8 cellular contexts compared by ENCODE assay signal in genomic region chr11:12007769-12008737, GRCh38. TPM values are rescaled to one million over a fixed set of nuclear protein-coding genes. Genes with fewer than 3 reads are reported as not detected.
A peak's percentile ranks its signal among the peaks of the same experiment; 100 is the strongest.
DNase-seq lines count a peak whose midpoint lies in the region; ATAC-seq, FAIRE-seq and TF ChIP-seq lines count a peak whose summit lies in the region.

Gene DKK3, minus strand, starts transcription at chr11:12008626. Its CDS starts 44 bp downstream, at chr11:12008582.

- peaks cover 8% of the 10 kb centered on the region for H3K4me1 ChIP-seq in CD4-positive, alpha-beta memory T cell (ENCODE audit: insufficient read depth, low read length)
- H3K4me1 ChIP-seq in PC-9 (replicated peaks; ENCODE audit: insufficient read depth) (no peaks in the 10 kb centered on the region), endothelial cell of umbilical vein (ENCODE audit: control insufficient read depth, extremely low read depth, insufficient read depth, low read length) (peaks cover 37% of the 10 kb centered on the region), thyroid gland (peaks cover 6 to 8% of the 10 kb centered on the region in 2 donors)

- H3K27me3 ChIP-seq in CD4-positive, alpha-beta memory T cell (ENCODE audit: insufficient read depth, low read length) = peaks cover 44% of the 10 kb centered on the region
- H3K27me3 ChIP-seq in PC-9 (ENCODE audit: insufficient read depth, low read depth) (0 out of 2 replicates have a peak, but pooled peaks cover 9% of the 10 kb centered on the region), endothelial cell of umbilical vein (ENCODE audit: control insufficient read depth in 2 of 2, insufficient read depth in 2 of 2, low read length in 2 of 2) (peaks cover 0 to 2% of the 10 kb centered on the region in 2 experiments), thyroid gland (no peaks in the 10 kb centered on the region)

- ATAC-seq in GM19328 (IDR thresholded peaks at IDR 0.05; ENCODE audit: unreplicated experiment) = no peak

- intact Hi-C loops in CD4-positive, alpha-beta memory T cell (cut with micrococcal nuclease) = no loop called here
- intact Hi-C loops in PC-9 (cut with micrococcal nuclease; ENCODE audit: unreplicated experiment) (no loop called here), endothelial cell of umbilical vein (cut with micrococcal nuclease) (loop anchor here (2.0 kb wide), 1 partner anchor 31 kb away; no protein-coding TSS in a partner anchor), thyroid gland (cut with DNase I) (no loop called here)

- H3K9me3 Mint-ChIP-seq in CD4-positive, alpha-beta memory T cell = peaks cover 0 to 2% (median 0%) of the 10 kb centered on the region in 8 donors

- H3K9me1 ChIP-seq in endothelial cell of umbilical vein (replicated peaks; ENCODE audit: control insufficient read depth, extremely low read depth, insufficient read depth, low read length) = no peaks in the 10 kb centered on the region

- H3K36me3 Mint-ChIP-seq in CD4-positive, alpha-beta memory T cell = no peaks in the 10 kb centered on the region

- TF ChIP-seq POLR2A in endothelial cell of umbilical vein (IDR thresholded peaks at IDR 0.05; ENCODE audit: low read depth, low read length) (no peak), thyroid gland (IDR thresholded peaks at IDR 0.05) (no peak)

- FAIRE-seq in endothelial cell of umbilical vein (lab: Jason Lieb, UNC) = peak; percentile 8

- H3K79me2 ChIP-seq in PC-9 (ENCODE audit: low read depth) (no peaks in the 10 kb centered on the region), endothelial cell of umbilical vein (ENCODE audit: control insufficient read depth, insufficient read depth, low read length) (no peaks in the 10 kb centered on the region)

- 0 out of 2 replicates have a peak, but pooled peaks cover 3% of the 10 kb centered on the region for H3F3A ChIP-seq in PC-9 (ENCODE audit: insufficient read depth, low read depth)

- BruUV-seq in PC-9 (replicated peaks; lab: Mats Ljungman, UMichigan) = no TSS peak
- TSS peak; percentile 5 for BruUV-seq in endothelial cell of umbilical vein (replicated peaks; lab: Mats Ljungman, UMichigan)

- H3K4me1 Mint-ChIP-seq in CD4-positive, alpha-beta memory T cell = peaks cover 10 to 21% (median 10%) of the 10 kb centered on the region in 4 donors

- 16 to 23% methylated on average over 26 to 34 of the region's 71 CpGs for WGBS in thyroid gland, 2 donors

- POLR2A ChIA-PET in CD4-positive, alpha-beta memory T cell (lab: Charles Lee; ENCODE audit: partially characterized antibody) = no interaction called here
- POLR2A ChIA-PET in PC-9 (lab: Charles Lee; ENCODE audit: unreplicated experiment) = no interaction called here
- POLR2A ChIA-PET in endothelial cell of umbilical vein (lab: Charles Lee) = interaction anchor here (0.6 to 2.1 kb wide), 4 partner anchors 9 to 36 kb away, joined by 3 to 5 read pairs (median 4); no protein-coding TSS in a partner anchor

- dilution Hi-C loops in endothelial cell of umbilical vein (cut with MboI; ENCODE audit: extremely low pct_ligation_motif_present, low sequenced_read_pairs) = no loop called here

- H3K9me3 ChIP-seq in CD4-positive, alpha-beta memory T cell (ENCODE audit: control insufficient read depth in 1 of 2, low read length in 2 of 2) = no peaks in the 10 kb centered on the region
- H3K9me3 ChIP-seq in PC-9 (ENCODE audit: insufficient read depth, low read depth) = no peaks in the 10 kb centered on the region
- H3K9me3 ChIP-seq in endothelial cell of umbilical vein (replicated peaks; ENCODE audit: control insufficient read depth, insufficient read depth, low read length) = no peaks in the 10 kb centered on the region
- H3K9me3 ChIP-seq in thyroid gland = no peaks in the 10 kb centered on the region

- peak within 1 kb of the TSS; percentile 65 to 81 (median 78) for H3K4me3 Mint-ChIP-seq in CD4-positive, alpha-beta memory T cell

- TF ChIP-seq CTCF in PC-9 (conservative IDR thresholded peaks at IDR 0.05) (no peak), endothelial cell of umbilical vein (IDR thresholded peaks at IDR 0.05; ENCODE audit: extremely low read depth in 1 of 2, insufficient read depth in 1 of 2, low read depth in 1 of 2, low read length in 2 of 2) (no peak), thyroid gland (IDR thresholded peaks at IDR 0.05) (no peak)

- H3K4me2 ChIP-seq in PC-9 = peak within 1 kb of the TSS; percentile 19; the same call in 1 of the 2 replicates
- peak within 1 kb of the TSS; percentile 78 for H3K4me2 ChIP-seq in endothelial cell of umbilical vein (ENCODE audit: insufficient read depth, low read length)

- no peak within 1 kb of the TSS for H3K27ac Mint-ChIP-seq in CD4-positive, alpha-beta memory T cell

- DNase-seq in CD4-positive, alpha-beta memory T cell = peak in 2 of 5 donors; percentile 1 to 9
- DNase-seq in PC-9 (no peak), endothelial cell of umbilical vein (ENCODE audit: low read depth, low spot score) (peak; percentile 45), midbrain (lab: John Stamatoyannopoulos, UW) (peak; percentile 42), thyroid gland (no peak), middle frontal gyrus (ENCODE audit: extremely low spot score, low spot score) (no peak), NOMO-1 treated with dmso at 0.1 percent for 144 hours (lab: John Stamatoyannopoulos, UW; ENCODE audit: unreplicated experiment) (no peak)

- H4K20me1 ChIP-seq in PC-9 (ENCODE audit: insufficient read depth) (no peaks in the 10 kb centered on the region), endothelial cell of umbilical vein (replicated peaks; ENCODE audit: control insufficient read depth, extremely low read depth, insufficient read depth, low read length) (no peaks in the 10 kb centered on the region)

- H3K36me3 ChIP-seq in CD4-positive, alpha-beta memory T cell (ENCODE audit: insufficient read depth, low read length) = no peaks in the 10 kb centered on the region
- H3K36me3 ChIP-seq in PC-9 (ENCODE audit: low read depth) = no peaks in the 10 kb centered on the region
- no peaks in the 10 kb centered on the region for H3K36me3 ChIP-seq in endothelial cell of umbilical vein (ENCODE audit: control insufficient read depth in 2 of 2, extremely low read depth in 1 of 2, insufficient read depth in 2 of 2, low read length in 2 of 2)
- no peaks in the 10 kb centered on the region for H3K36me3 ChIP-seq in thyroid gland

- no peaks in the 10 kb centered on the region for H3K9me2 ChIP-seq in PC-9 (ENCODE audit: insufficient read depth)

- H3K27me3 Mint-ChIP-seq in CD4-positive, alpha-beta memory T cell = peaks cover 55 to 68% of the 10 kb centered on the region in 2 donors

- H3K4me3 ChIP-seq in CD4-positive, alpha-beta memory T cell (ENCODE audit: low read length in 2 of 2) = peak within 1 kb of the TSS in 1 of 2 donors; percentile 18
- H3K4me3 ChIP-seq in PC-9 (no peak within 1 kb of the TSS), endothelial cell of umbilical vein (replicated peaks in 1 of 3; ENCODE audit: insufficient read depth in 1 of 3, low read depth in 1 of 3, low read length in 3 of 3) (peak within 1 kb of the TSS; percentile 79 to 97 (median 91)), thyroid gland (replicated peaks in 1 of 3) (peak within 1 kb of the TSS in 1 of 3 donors; percentile 38)

- peak within 1 kb of the TSS; percentile 66 for H3K9ac ChIP-seq in endothelial cell of umbilical vein (replicated peaks; ENCODE audit: extremely low read depth, insufficient read depth, low read length)

- CTCF ChIA-PET in CD4-positive, alpha-beta memory T cell (lab: Charles Lee; ENCODE audit: partially characterized antibody) = interaction anchor here (1.2 kb wide), 1 partner anchor 45 kb away, joined by 3 read pairs; no protein-coding TSS in a partner anchor
- CTCF ChIA-PET in PC-9 (lab: Charles Lee) = no interaction called here
- CTCF ChIA-PET in endothelial cell of umbilical vein (lab: Charles Lee) = interaction anchor here (1.3 to 3.9 kb wide), 12 partner anchors 9 to 209 kb away, joined by 3 to 28 read pairs (median 7); no protein-coding TSS in a partner anchor

- H2AFZ ChIP-seq in PC-9 (no peak within 1 kb of the TSS), endothelial cell of umbilical vein (ENCODE audit: low read depth, low read length) (peak within 1 kb of the TSS; percentile 99)

- no peak within 1 kb of the TSS for H3K27ac ChIP-seq in CD4-positive, alpha-beta memory T cell (ENCODE audit: low read depth, low read length)
- H3K27ac ChIP-seq in PC-9 (no peak within 1 kb of the TSS), endothelial cell of umbilical vein (ENCODE audit: insufficient read depth, low read depth, low read length) (peak within 1 kb of the TSS; percentile 12), thyroid gland (peak within 1 kb of the TSS in 2 of 3 donors; percentile 46)

TF ChIP-seq in endothelial cell of umbilical vein, 7 proteins besides CTCF, POLR2A, EP300 and RAD21:
- no peak for TF ChIP-seq MAX (IDR thresholded peaks at IDR 0.05; ENCODE audit: insufficient read depth, insufficient read length)
- no peak for TF ChIP-seq GATA2 (IDR thresholded peaks at IDR 0.05; ENCODE audit: insufficient read depth, insufficient read length, low read depth, low read length)
- no peak for TF ChIP-seq POLR2AphosphoS5 (IDR thresholded peaks at IDR 0.05; ENCODE audit: insufficient read depth, low read depth, low read length)
- no peak for TF ChIP-seq MYC (IDR thresholded peaks at IDR 0.05; ENCODE audit: low read depth, low read length)
- TF ChIP-seq JUN (IDR thresholded peaks at IDR 0.05; ENCODE audit: borderline replicate concordance, insufficient read depth, insufficient read length, low read depth) = no peak
- no peak for TF ChIP-seq EZH2 (IDR thresholded peaks at IDR 0.05; ENCODE audit: borderline replicate concordance, low read depth, low read length, severe bottlenecking)
- no peak for TF ChIP-seq FOS (IDR thresholded peaks at IDR 0.05; ENCODE audit: borderline replicate concordance, insufficient read depth, low read length)

RNA-seq across cellular contexts. Expression of gene DKK3, which starts in this region (rescaled TPM):
- total RNA-seq in CD4-positive, alpha-beta memory T cell = under 1 TPM in 1 of 2 experiments, not detected in 1; 0.89 TPM
- 1 to 10 TPM; 2.9 to 3.1 TPM for polyA plus RNA-seq in CD4-positive, alpha-beta memory T cell
- 11.5 and 13.9 TPM in 2 replicates for total RNA-seq in PC-9 (2021)
- 131 and 165 TPM in 2 replicates for total RNA-seq in endothelial cell of umbilical vein
- 335 and 365 TPM in 2 replicates for polyA plus RNA-seq in endothelial cell of umbilical vein
- polyA plus RNA-seq in endothelial cell of umbilical vein (2011; cell fraction: cytosol; rRNA removed) = 311 and 362 TPM in 2 replicates
- polyA plus RNA-seq in endothelial cell of umbilical vein (2011; cell fraction: nucleus; rRNA removed) = 162 and 176 TPM in 2 replicates
- polyA plus RNA-seq in endothelial cell of umbilical vein (2012) = 151 and 203 TPM in 2 replicates
- 287 and 327 TPM in 2 replicates for polyA minus RNA-seq in endothelial cell of umbilical vein
- not detected for polyA minus RNA-seq in endothelial cell of umbilical vein (2011; cell fraction: cytosol; rRNA and poly(A)+ RNA removed)
- polyA minus RNA-seq in endothelial cell of umbilical vein (2011; cell fraction: nucleus; rRNA and poly(A)+ RNA removed) = 67.8 and 100 TPM in 2 replicates
- 10 to 100 TPM; 15.1 to 72.0 (median 27.3) TPM for total RNA-seq in thyroid gland

Comparison
In these comparisons a context has a peak if more than half of its experiments do, and no peak if none do; other contexts are left out.
1. RNA of gene DKK3 (polyA plus RNA-seq): 151 to 365 TPM in endothelial cell of umbilical vein; 2.9 to 3.1 TPM in CD4-positive, alpha-beta memory T cell; every median in the first group is over 10 times any median in the second.
2. DNase-seq: peak in endothelial cell of umbilical vein (single experiment) and midbrain (single experiment); none in PC-9 (0 of 2), thyroid gland (0 of 2), middle frontal gyrus (single experiment) and NOMO-1 treated with dmso at 0.1 percent for 144 hours (single experiment).
3. H3K27ac ChIP-seq: peak in endothelial cell of umbilical vein (single experiment) and thyroid gland (2 of 3); none in CD4-positive, alpha-beta memory T cell (single experiment) and PC-9 (single experiment).